2 cellular contexts compared by ENCODE assay signal in the genomic region with DNA sequence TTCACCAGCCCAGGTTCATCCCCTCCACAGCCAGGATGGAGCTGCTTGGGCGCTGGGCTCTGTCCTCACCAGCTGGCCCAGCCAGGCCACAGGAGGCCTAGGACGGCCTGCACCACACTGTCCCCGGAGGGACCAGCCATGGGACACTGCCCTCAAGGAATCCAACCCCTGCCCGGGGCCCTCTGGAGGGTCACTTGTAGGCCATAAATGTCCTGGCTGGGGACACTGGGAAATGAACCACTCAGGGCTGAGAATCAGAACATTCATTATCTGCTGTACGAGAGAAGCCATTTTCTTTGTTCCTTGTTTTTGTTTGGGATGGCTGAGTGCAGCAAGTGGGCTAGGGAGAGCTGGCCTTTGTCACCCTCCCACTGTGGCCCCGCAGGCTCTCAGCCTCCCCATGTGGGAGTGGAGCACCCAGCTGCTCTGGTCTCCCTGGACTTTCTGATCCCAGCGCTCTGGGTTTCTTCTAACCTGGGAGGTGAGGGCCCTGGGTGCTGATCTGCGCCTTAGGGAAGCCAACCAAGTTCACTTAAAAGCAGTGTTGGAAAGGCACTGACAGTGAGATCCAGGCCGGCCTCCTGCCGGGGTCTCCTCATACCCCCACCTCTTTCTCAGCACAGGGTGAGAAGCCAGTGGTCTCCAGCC.
TF ChIP-seq lines count a peak whose summit lies in the region.

No MANE protein-coding gene starts in this region.

TF ChIP-seq in HepG2, 621 proteins besides CTCF, POLR2A, EP300 and RAD21 (continued from another document and continues in another):
- TF ChIP-seq, protein P1, sequence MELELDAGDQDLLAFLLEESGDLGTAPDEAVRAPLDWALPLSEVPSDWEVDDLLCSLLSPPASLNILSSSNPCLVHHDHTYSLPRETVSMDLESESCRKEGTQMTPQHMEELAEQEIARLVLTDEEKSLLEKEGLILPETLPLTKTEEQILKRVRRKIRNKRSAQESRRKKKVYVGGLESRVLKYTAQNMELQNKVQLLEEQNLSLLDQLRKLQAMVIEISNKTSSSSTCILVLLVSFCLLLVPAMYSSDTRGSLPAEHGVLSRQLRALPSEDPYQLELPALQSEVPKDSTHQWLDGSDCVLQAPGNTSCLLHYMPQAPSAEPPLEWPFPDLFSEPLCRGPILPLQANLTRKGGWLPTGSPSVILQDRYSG (CRISPR knock-in tag; IDR thresholded peaks at IDR 0.05), result 0 out of 2 replicates have a peak, but pooled peaks have one; percentile 57
- TF ChIP-seq, protein P2, sequence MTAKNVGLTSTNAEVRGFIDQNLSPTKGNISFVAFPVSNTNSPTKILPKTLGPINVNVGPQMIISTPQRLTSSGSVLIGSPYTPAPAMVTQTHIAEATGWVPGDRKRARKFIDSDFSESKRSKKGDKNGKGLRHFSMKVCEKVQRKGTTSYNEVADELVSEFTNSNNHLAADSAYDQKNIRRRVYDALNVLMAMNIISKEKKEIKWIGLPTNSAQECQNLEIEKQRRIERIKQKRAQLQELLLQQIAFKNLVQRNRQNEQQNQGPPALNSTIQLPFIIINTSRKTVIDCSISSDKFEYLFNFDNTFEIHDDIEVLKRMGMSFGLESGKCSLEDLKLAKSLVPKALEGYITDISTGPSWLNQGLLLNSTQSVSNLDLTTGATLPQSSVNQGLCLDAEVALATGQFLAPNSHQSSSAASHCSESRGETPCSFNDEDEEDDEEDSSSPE (CRISPR knock-in tag; IDR thresholded peaks at IDR 0.05), result 0 out of 2 replicates have a peak, but pooled peaks have one; percentile 14
- peak; percentile 75; the same call in 1 of the 2 replicates for TF ChIP-seq BRD4 (CRISPR knock-in tag; IDR thresholded peaks at IDR 0.05)
- TF ChIP-seq POGZ (CRISPR knock-in tag; IDR thresholded peaks at IDR 0.05), result 0 out of 2 replicates have a peak, but pooled peaks have one; percentile 36
- TF ChIP-seq GATA4 (IDR thresholded peaks at IDR 0.05; ENCODE audit: borderline replicate concordance, low read depth), result peak; percentile 27; the same call in 1 of the 2 replicates
- TF ChIP-seq ZBTB38 (CRISPR knock-in tag; IDR thresholded peaks at IDR 0.05), result no peak; the same call in 1 of the 2 replicates
- no peak for TF ChIP-seq POLR2AphosphoS2 (IDR thresholded peaks at IDR 0.05; ENCODE audit: low read depth, low read length)
- TF ChIP-seq NR2F6 (IDR thresholded peaks at IDR 0.05), result no peak
- TF ChIP-seq NR2F6 (CRISPR knock-in tag; IDR thresholded peaks at IDR 0.05), result peak; percentile 28; the same call in 1 of the 2 replicates
- TF ChIP-seq RFX3 (CRISPR knock-in tag; IDR thresholded peaks at IDR 0.05), result no peak
- TF ChIP-seq, protein P3, sequence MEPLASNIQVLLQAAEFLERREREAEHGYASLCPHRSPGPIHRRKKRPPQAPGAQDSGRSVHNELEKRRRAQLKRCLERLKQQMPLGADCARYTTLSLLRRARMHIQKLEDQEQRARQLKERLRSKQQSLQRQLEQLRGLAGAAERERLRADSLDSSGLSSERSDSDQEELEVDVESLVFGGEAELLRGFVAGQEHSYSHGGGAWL (CRISPR knock-in tag; IDR thresholded peaks at IDR 0.05), result 0 out of 2 replicates have a peak, but pooled peaks have one; percentile 52
- TF ChIP-seq ZFX (CRISPR knock-in tag; IDR thresholded peaks at IDR 0.05; ENCODE audit: low read depth), result peak; percentile 85
- TF ChIP-seq, protein P4, sequence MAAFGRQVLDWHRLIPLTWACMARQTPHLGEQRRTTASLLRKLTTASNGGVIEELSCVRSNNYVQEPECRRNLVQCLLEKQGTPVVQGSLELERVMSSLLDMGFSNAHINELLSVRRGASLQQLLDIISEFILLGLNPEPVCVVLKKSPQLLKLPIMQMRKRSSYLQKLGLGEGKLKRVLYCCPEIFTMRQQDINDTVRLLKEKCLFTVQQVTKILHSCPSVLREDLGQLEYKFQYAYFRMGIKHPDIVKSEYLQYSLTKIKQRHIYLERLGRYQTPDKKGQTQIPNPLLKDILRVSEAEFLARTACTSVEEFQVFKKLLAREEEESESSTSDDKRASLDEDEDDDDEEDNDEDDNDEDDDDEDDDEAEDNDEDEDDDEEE (CRISPR knock-in tag; IDR thresholded peaks at IDR 0.05), result peak; percentile 29; the same call in 1 of the 2 replicates
- TF ChIP-seq SUZ12 (IDR thresholded peaks at IDR 0.05; ENCODE audit: low read depth, low read length), result no peak
- TF ChIP-seq ZNF205 (CRISPR knock-in tag; IDR thresholded peaks at IDR 0.05), result 0 out of 2 replicates have a peak, but pooled peaks have one; percentile 22
- peak; percentile 41; the same call in 1 of the 2 replicates for TF ChIP-seq ZMAT3 (CRISPR knock-in tag; conservative IDR thresholded peaks at IDR 0.05)
- TF ChIP-seq ZEB1 (IDR thresholded peaks at IDR 0.05; ENCODE audit: insufficient replicate concordance, low read depth), result no peak
- TF ChIP-seq PAF1 (CRISPR knock-in tag; IDR thresholded peaks at IDR 0.05), result no peak
- 0 out of 2 replicates have a peak, but pooled peaks have one; percentile 10 for TF ChIP-seq NFKBIZ (CRISPR knock-in tag; IDR thresholded peaks at IDR 0.05)
- 0 out of 2 replicates have a peak, but pooled peaks have one; percentile 22 for TF ChIP-seq BCL6 (CRISPR knock-in tag; IDR thresholded peaks at IDR 0.05)
- peak; percentile 65; the same call in 1 of the 2 replicates for TF ChIP-seq ZNF430 (CRISPR knock-in tag; IDR thresholded peaks at IDR 0.05)
- TF ChIP-seq, protein P5, sequence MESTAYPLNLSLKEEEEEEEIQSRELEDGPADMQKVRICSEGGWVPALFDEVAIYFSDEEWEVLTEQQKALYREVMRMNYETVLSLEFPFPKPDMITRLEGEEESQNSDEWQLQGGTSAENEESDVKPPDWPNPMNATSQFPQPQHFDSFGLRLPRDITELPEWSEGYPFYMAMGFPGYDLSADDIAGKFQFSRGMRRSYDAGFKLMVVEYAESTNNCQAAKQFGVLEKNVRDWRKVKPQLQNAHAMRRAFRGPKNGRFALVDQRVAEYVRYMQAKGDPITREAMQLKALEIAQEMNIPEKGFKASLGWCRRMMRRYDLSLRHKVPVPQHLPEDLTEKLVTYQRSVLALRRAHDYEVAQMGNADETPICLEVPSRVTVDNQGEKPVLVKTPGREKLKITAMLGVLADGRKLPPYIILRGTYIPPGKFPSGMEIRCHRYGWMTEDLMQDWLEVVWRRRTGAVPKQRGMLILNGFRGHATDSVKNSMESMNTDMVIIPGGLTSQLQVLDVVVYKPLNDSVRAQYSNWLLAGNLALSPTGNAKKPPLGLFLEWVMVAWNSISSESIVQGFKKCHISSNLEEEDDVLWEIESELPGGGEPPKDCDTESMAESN (CRISPR knock-in tag; conservative IDR thresholded peaks at IDR 0.05), result 0 out of 2 replicates have a peak, but pooled peaks have one; percentile 36
- TF ChIP-seq, protein P6, sequence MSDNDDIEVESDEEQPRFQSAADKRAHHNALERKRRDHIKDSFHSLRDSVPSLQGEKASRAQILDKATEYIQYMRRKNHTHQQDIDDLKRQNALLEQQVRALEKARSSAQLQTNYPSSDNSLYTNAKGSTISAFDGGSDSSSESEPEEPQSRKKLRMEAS (IDR thresholded peaks at IDR 0.05), result peak; percentile 14; the same call in 1 of the 2 replicates

TF ChIP-seq in K562, 482 proteins besides CTCF, POLR2A, EP300 and RAD21 (continued from another document):
- TF ChIP-seq, protein P7, sequence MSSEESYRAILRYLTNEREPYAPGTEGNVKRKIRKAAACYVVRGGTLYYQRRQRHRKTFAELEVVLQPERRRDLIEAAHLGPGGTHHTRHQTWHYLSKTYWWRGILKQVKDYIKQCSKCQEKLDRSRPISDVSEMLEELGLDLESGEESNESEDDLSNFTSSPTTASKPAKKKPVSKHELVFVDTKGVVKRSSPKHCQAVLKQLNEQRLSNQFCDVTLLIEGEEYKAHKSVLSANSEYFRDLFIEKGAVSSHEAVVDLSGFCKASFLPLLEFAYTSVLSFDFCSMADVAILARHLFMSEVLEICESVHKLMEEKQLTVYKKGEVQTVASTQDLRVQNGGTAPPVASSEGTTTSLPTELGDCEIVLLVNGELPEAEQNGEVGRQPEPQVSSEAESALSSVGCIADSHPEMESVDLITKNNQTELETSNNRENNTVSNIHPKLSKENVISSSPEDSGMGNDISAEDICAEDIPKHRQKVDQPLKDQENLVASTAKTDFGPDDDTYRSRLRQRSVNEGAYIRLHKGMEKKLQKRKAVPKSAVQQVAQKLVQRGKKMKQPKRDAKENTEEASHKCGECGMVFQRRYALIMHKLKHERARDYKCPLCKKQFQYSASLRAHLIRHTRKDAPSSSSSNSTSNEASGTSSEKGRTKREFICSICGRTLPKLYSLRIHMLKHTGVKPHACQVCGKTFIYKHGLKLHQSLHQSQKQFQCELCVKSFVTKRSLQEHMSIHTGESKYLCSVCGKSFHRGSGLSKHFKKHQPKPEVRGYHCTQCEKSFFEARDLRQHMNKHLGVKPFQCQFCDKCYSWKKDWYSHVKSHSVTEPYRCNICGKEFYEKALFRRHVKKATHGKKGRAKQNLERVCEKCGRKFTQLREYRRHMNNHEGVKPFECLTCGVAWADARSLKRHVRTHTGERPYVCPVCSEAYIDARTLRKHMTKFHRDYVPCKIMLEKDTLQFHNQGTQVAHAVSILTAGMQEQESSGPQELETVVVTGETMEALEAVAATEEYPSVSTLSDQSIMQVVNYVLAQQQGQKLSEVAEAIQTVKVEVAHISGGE (CRISPR knock-in tag; IDR thresholded peaks at IDR 0.05), result no peak
- 0 out of 2 replicates have a peak, but pooled peaks have one; percentile 13 for TF ChIP-seq NR4A1 (CRISPR knock-in tag; IDR thresholded peaks at IDR 0.05)
- TF ChIP-seq NR4A1 (tag; IDR thresholded peaks at IDR 0.05), result no peak
